Comparison of ENCODE assay signal across 8 cellular contexts in genomic region chr2:159712194-159712928, GRCh38. TPM values are rescaled to one million over a fixed set of nuclear protein-coding genes. Genes with fewer than 3 reads are reported as not detected.
DNase-seq lines count a peak whose midpoint lies in the region; ATAC-seq lines count a peak whose summit lies in the region.

MARCHF7 (plus strand) TSS chr2:159712506; CDS start chr2:159729023, 16,517 bp downstream.

- intact Hi-C loops in activated CD4-positive, alpha-beta T cell treated with anti-CD3 and anti-CD28 coated beads, Interleukin-2, amount 10 ng/mL, durations not matched to agents 24 days and 14 days (cut with micrococcal nuclease): loop anchor here (1.0 to 5.0 kb wide), 8 partner anchors 45 to 1815 kb away; partner anchors contain the start of genes CCDC148, CD302, LY75 and PKP4

- H3K4me3 Mint-ChIP-seq in activated CD4-positive, alpha-beta T cell treated with anti-CD3 and anti-CD28 coated beads, Interleukin-2, amount 10 ng/mL, durations not matched to agents 24 days and 14 days: peak within 1 kb of the TSS; percentile 100

- peaks cover 41 to 49% (median 46%) of the 10 kb centered on the region in 11 experiments for H4K20me1 ChIP-seq in BLaER1 treated with 17β-estradiol and CSF1 and Interleukin-3, amounts not matched to agents 10 nM and 100 nM

- ATAC-seq in GM19324 (IDR thresholded peaks at IDR 0.05; ENCODE audit: low FRiP score, unreplicated experiment): peak; percentile 95
- ATAC-seq in HG03469 (IDR thresholded peaks at IDR 0.05; ENCODE audit: unreplicated experiment): peak; percentile 90
- peak; percentile 94 for ATAC-seq in left lobe of liver

- no peaks in the 10 kb centered on the region for H3K9me3 Mint-ChIP-seq in activated CD4-positive, alpha-beta T cell treated with anti-CD3 and anti-CD28 coated beads, Interleukin-2, amount 10 ng/mL, durations not matched to agents 24 days and 14 days

- peak within 1 kb of the TSS; percentile 97 to 100 (median 99) for H3K27ac ChIP-seq in BLaER1 treated with 17β-estradiol and CSF1 and Interleukin-3, amounts not matched to agents 10 nM and 100 nM

- H3K4me2 ChIP-seq in BLaER1 treated with 17β-estradiol and CSF1 and Interleukin-3, amounts not matched to agents 10 nM and 100 nM: peak within 1 kb of the TSS; percentile 74 to 96 (median 92)

- peaks cover 32% of the 10 kb centered on the region for H3K4me1 Mint-ChIP-seq in activated CD4-positive, alpha-beta T cell treated with anti-CD3 and anti-CD28 coated beads, Interleukin-2, amount 10 ng/mL, durations not matched to agents 24 days and 14 days

- H3K27me3 Mint-ChIP-seq in activated CD4-positive, alpha-beta T cell treated with anti-CD3 and anti-CD28 coated beads, Interleukin-2, amount 10 ng/mL, durations not matched to agents 24 days and 14 days: no peaks in the 10 kb centered on the region

- H3K4me1 ChIP-seq in BLaER1 treated with 17β-estradiol and CSF1 and Interleukin-3, amounts not matched to agents 10 nM and 100 nM: peaks cover 22 to 47% (median 42%) of the 10 kb centered on the region in 10 experiments

- H3K9ac ChIP-seq in BLaER1 treated with 17β-estradiol and CSF1 and Interleukin-3, amounts not matched to agents 10 nM and 100 nM: peak within 1 kb of the TSS; percentile 96 to 100 (median 99)

- peak within 1 kb of the TSS; percentile 100 for H3K27ac Mint-ChIP-seq in activated CD4-positive, alpha-beta T cell treated with anti-CD3 and anti-CD28 coated beads, Interleukin-2, amount 10 ng/mL, durations not matched to agents 24 days and 14 days

- peak; percentile 95 to 98 for DNase-seq in NCI-H526 (lab: John Stamatoyannopoulos, UW)
- DNase-seq in activated CD4-positive, alpha-beta T cell treated with anti-CD3 and anti-CD28 coated beads, Interleukin-2, amount 10 ng/mL, durations not matched to agents 24 days and 14 days: peak; percentile 99
- DNase-seq in cortex of kidney (lab: John Stamatoyannopoulos, UW): peak; percentile 71
- peak; percentile 98 for DNase-seq in left lobe of liver (ENCODE audit: low spot score)
- DNase-seq in stimulated activated CD4-positive, alpha-beta T cell treated with anti-CD3 and anti-CD28 coated beads, Interleukin-2, amount 100 ng/mL, for 4 hours (ENCODE audit: low read depth): peak; percentile 95

- no peaks in the 10 kb centered on the region for H3K27me3 ChIP-seq in BLaER1 treated with 17β-estradiol and CSF1 and Interleukin-3, amounts not matched to agents 10 nM and 100 nM

- peak within 1 kb of the TSS; percentile 88 to 97 (median 95) for H3K4me3 ChIP-seq in BLaER1 treated with 17β-estradiol and CSF1 and Interleukin-3, amounts not matched to agents 10 nM and 100 nM

- peaks cover 29 to 38% (median 33%) of the 10 kb centered on the region in 11 experiments for H3K36me3 ChIP-seq in BLaER1 treated with 17β-estradiol and CSF1 and Interleukin-3, amounts not matched to agents 10 nM and 100 nM

- H3K9me3 ChIP-seq in BLaER1 treated with 17β-estradiol and CSF1 and Interleukin-3, amounts not matched to agents 10 nM and 100 nM (replicated peaks in 1 of 11): peaks cover 0 to 12% (median 0%) of the 10 kb centered on the region in 11 experiments; a peak in 6 of 22 replicates

- peaks cover 41% of the 10 kb centered on the region for H3K36me3 Mint-ChIP-seq in activated CD4-positive, alpha-beta T cell treated with anti-CD3 and anti-CD28 coated beads, Interleukin-2, amount 10 ng/mL, durations not matched to agents 24 days and 14 days (ENCODE audit: low read depth)

RNA-seq across cellular contexts. Expression of gene MARCHF7, which starts in this region (rescaled TPM):
- 67.1 and 72.0 TPM in 2 replicates for total RNA-seq in activated CD4-positive, alpha-beta T cell treated with anti-CD3 and anti-CD28 coated beads, Interleukin-2, amount 10 ng/mL, durations not matched to agents 24 days and 14 days
- total RNA-seq in left lobe of liver: 25.3 TPM

Comparison
In these comparisons a context has a peak if more than half of its experiments do, and no peak if none do; other contexts are left out.
1. Peak in every context shown above with its lines: DNase-seq, ATAC-seq, H3K4me3 ChIP-seq and H3K27ac ChIP-seq.